37 cellular contexts compared by ENCODE assay signal in the genomic region with DNA sequence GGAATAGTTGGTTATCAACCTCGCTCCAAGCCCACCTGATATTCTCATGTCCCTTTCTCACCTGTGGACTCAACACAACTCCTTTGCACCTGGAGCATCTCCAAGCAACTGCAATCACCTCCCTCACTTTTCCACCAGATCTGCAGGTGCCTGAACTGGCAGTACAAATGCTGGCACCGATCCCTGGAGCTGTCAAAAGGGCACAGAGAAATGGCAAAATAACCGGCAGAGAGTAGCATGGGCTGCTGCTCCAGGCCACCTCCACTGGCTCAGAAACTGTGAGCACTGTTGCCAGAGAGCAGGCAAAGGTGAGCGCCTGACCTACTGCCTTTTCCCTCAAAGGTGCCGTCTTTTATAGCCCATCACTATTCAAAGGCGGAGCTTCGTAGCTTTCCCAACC. TPM values are rescaled to one million over a fixed set of nuclear protein-coding genes. Genes with fewer than 3 reads are reported as not detected.
"Had no signal": no experiment of that assay in that cellular context is flagged by ENCODE, and none has a peak within 500 bp of the region (broad histone marks: within the 10 kb centered on the region; RNA-seq: fewer than 3 reads in every experiment).

No MANE protein-coding gene starts in this region.

- H3K27me3 ChIP-seq: adrenal gland, MG63, SJCRH30 had no signal

- H3K36me3 Mint-ChIP-seq: activated CD8-positive, alpha-beta memory T cell treated with anti-CD3 and anti-CD28 coated beads, Interleukin-2, amount 10 ng/mL, durations not matched to agents 7 days and 5 days; activated naive CD4-positive, alpha-beta T cell treated with anti-CD3 and anti-CD28 coated beads, Interleukin-2, amount 50 U/mL, for 72 hours; brain had no signal

- H3K4me1 Mint-ChIP-seq: activated CD4-positive, alpha-beta memory T cell treated with anti-CD3 and anti-CD28 coated beads, Interleukin-2, amount 10 ng/mL, durations not matched to agents 7 days and 5 days; activated CD8-positive, alpha-beta memory T cell treated with anti-CD3 and anti-CD28 coated beads, Interleukin-2, amount 10 ng/mL, durations not matched to agents 7 days and 5 days had no signal

- DNase-seq: activated CD4-positive, alpha-beta memory T cell treated with anti-CD3 and anti-CD28 coated beads, Interleukin-2, amount 10 ng/mL, durations not matched to agents 7 days and 5 days; activated CD4-positive, alpha-beta T cell treated with anti-CD3 and anti-CD28 coated beads for 4 hours; activated CD8-positive, alpha-beta memory T cell treated with anti-CD3 and anti-CD28 coated beads for 24 hours; activated CD8-positive, alpha-beta memory T cell treated with anti-CD3 and anti-CD28 coated beads, Interleukin-2, amount 10 ng/mL, durations not matched to agents 7 days and 5 days; activated CD8-positive, alpha-beta memory T cell treated with anti-CD3 and anti-CD28 coated beads, Interleukin-2, amount 50 U/mL, for 48 hours; activated gamma-delta T cell; activated naive CD4-positive, alpha-beta T cell treated with Interleukin-2 at 50 U/mL for 16 hours; adrenal gland; caudate nucleus; cerebellar nuclear complex; Kasumi-1; KG1; MG63; NCI-H1048; NCI-H1417; NCI-H146; NCI-H187; NCI-H2029 treated with DMSO at 0.1 percent for 48 hours; NCI-H2171 treated with DMSO at 0.1 percent for 48 hours; NCI-H2227 treated with DMSO at 0.1 percent for 48 hours; NCI-H446; NCI-H510A treated with DMSO at 0.1 percent for 48 hours; NCI-H526 treated with DMSO at 0.1 percent for 48 hours; NCI-H774; SHP77; SJCRH30 had no signal

- H3K4me3 Mint-ChIP-seq: activated CD4-positive, alpha-beta memory T cell treated with anti-CD3 and anti-CD28 coated beads, Interleukin-2, amount 10 ng/mL, durations not matched to agents 7 days and 5 days; activated CD8-positive, alpha-beta memory T cell treated with anti-CD3 and anti-CD28 coated beads, Interleukin-2, amount 10 ng/mL, durations not matched to agents 7 days and 5 days; brain; T-helper 1 cell treated with Interleukin-12 subunit alpha and Interleukin-12 subunit beta and Interleukin-4 antibody, amounts not matched to agents 30 μg/mL and 1 μg/mL, for 36 hours; T-helper 2 cell treated with Interferon-gamma antibody and Interleukin-4, amounts not matched to agents 5 μg/mL and 100 μg/mL, for 36 hours had no signal

- H3K27ac Mint-ChIP-seq: activated CD4-positive, alpha-beta memory T cell treated with anti-CD3 and anti-CD28 coated beads, Interleukin-2, amount 10 ng/mL, durations not matched to agents 7 days and 5 days; activated CD8-positive, alpha-beta memory T cell treated with anti-CD3 and anti-CD28 coated beads, Interleukin-2, amount 10 ng/mL, durations not matched to agents 7 days and 5 days; activated naive CD4-positive, alpha-beta T cell treated with anti-CD3 and anti-CD28 coated beads, Interleukin-2, amount 50 U/mL, for 72 hours; activated T-helper 2 cell treated with anti-CD3 and anti-CD28 coated beads, Interferon-gamma antibody, Interleukin-2, Interleukin-4, amounts not matched to agents 10 μg/mL and 5 μg/mL and 100 μg/mL, durations not matched to agents 14 hours and 24 hours and 36 hours; T-helper 1 cell treated with Interleukin-12 subunit alpha and Interleukin-12 subunit beta and Interleukin-4 antibody, amounts not matched to agents 30 μg/mL and 1 μg/mL, for 36 hours; T-helper 2 cell treated with Interferon-gamma antibody and Interleukin-4, amounts not matched to agents 5 μg/mL and 100 μg/mL, for 36 hours had no signal

- H3K9me3 ChIP-seq: adrenal gland, MG63, SJCRH30 had no signal

- H3K27ac ChIP-seq: adrenal gland, SJCRH30, SK-N-MC had no signal

- H3K27me3 Mint-ChIP-seq: brain had no signal

- H3K4me3 ChIP-seq: adrenal gland, MG63, SJCRH30, SK-N-MC had no signal

- H3K4me1 ChIP-seq: adrenal gland, SJCRH30 had no signal

- H3K36me3 ChIP-seq: adrenal gland, MG63, SJCRH30 had no signal

- H3K9me3 Mint-ChIP-seq: activated CD4-positive, alpha-beta memory T cell treated with anti-CD3 and anti-CD28 coated beads, Interleukin-2, amount 10 ng/mL, durations not matched to agents 7 days and 5 days; activated naive CD4-positive, alpha-beta T cell treated with anti-CD3 and anti-CD28 coated beads, Interleukin-2, amount 50 U/mL, for 72 hours; activated T-helper 2 cell treated with anti-CD3 and anti-CD28 coated beads, Interferon-gamma antibody, Interleukin-2, Interleukin-4, amounts not matched to agents 10 μg/mL and 5 μg/mL and 100 μg/mL, durations not matched to agents 14 hours and 24 hours and 36 hours; brain; T-helper 1 cell treated with Interleukin-12 subunit alpha and Interleukin-12 subunit beta and Interleukin-4 antibody, amounts not matched to agents 30 μg/mL and 1 μg/mL, for 36 hours; T-helper 2 cell treated with Interferon-gamma antibody and Interleukin-4, amounts not matched to agents 5 μg/mL and 100 μg/mL, for 36 hours had no signal

- ATAC-seq: activated CD4-positive, CD25-positive, alpha-beta regulatory T cell treated with anti-CD3 and anti-CD28 coated beads, Interleukin-2, amount 50 U/mL, for 24 hours; activated CD8-positive, alpha-beta memory T cell treated with anti-CD3 and anti-CD28 coated beads, Interleukin-2, amount 10 ng/mL, durations not matched to agents 7 days and 5 days; activated naive CD4-positive, alpha-beta T cell treated with anti-CD3 and anti-CD28 coated beads, Interleukin-2, amount 50 U/mL, for 72 hours; Panc1 had no signal

RNA-seq across cellular contexts. Expression of gene EQTN, which starts 14.7 kb away (rescaled TPM):
- total RNA-seq: activated CD4-positive, alpha-beta memory T cell treated with anti-CD3 and anti-CD28 coated beads, Interleukin-2, amount 10 ng/mL, durations not matched to agents 7 days and 5 days; activated CD8-positive, alpha-beta memory T cell treated with anti-CD3 and anti-CD28 coated beads, Interleukin-2, amount 10 ng/mL, durations not matched to agents 7 days and 5 days; activated naive CD4-positive, alpha-beta T cell treated with anti-CD3 and anti-CD28 coated beads, Interleukin-2, amount 50 U/mL, for 72 hours; activated T-helper 2 cell treated with anti-CD3 and anti-CD28 coated beads, Interferon-gamma antibody, Interleukin-2, Interleukin-4, amounts not matched to agents 10 μg/mL and 5 μg/mL and 100 μg/mL, durations not matched to agents 14 hours and 24 hours and 36 hours; adrenal gland; astrocyte; bronchial epithelial cell; RPMI7951; SJCRH30 had no signal
